Comparison of ENCODE assay signal across 26 cellular contexts in genomic region chr15:65042776-65043322, GRCh38. TPM values are rescaled to one million over a fixed set of nuclear protein-coding genes. Genes with fewer than 3 reads are reported as not detected.
DNase-seq lines count a peak whose midpoint lies in the region; TF ChIP-seq lines count a peak whose summit lies in the region.
"Had no signal": no experiment of that assay in that cellular context is flagged by ENCODE, and none has a peak within 500 bp of the region (broad histone marks: within the 10 kb centered on the region; RNA-seq: fewer than 3 reads in every experiment).

No MANE protein-coding gene starts in this region.

- no peak overlapping the region for H3K4me3 Mint-ChIP-seq in type B pancreatic cell
- H3K4me3 Mint-ChIP-seq: activated CD4-positive, alpha-beta memory T cell treated with anti-CD3 and anti-CD28 coated beads, Interleukin-2, amount 10 ng/mL, durations not matched to agents 7 days and 5 days; activated naive CD4-positive, alpha-beta T cell treated with anti-CD3 and anti-CD28 coated beads, Interleukin-2, amount 10 ng/mL, durations not matched to agents 7 days and 5 days; activated T-cell treated with anti-CD3 and anti-CD28 coated beads, Interleukin-2, amount 50 U/mL, for 24 hours; HFFc6; immature natural killer cell; stimulated activated naive CD8-positive, alpha-beta T cell treated with anti-CD3 and anti-CD28 coated beads, Interleukin-15, Interleukin-2, amounts not matched to agents 100 ng/mL and 50 ng/mL, for 24 hours; WTC11 had no signal

- peaks cover 3% of the 10 kb centered on the region for H3K27me3 Mint-ChIP-seq in type B pancreatic cell
- H3K27me3 Mint-ChIP-seq: activated T-cell treated with anti-CD3 and anti-CD28 coated beads, Interleukin-2, amount 50 U/mL, for 24 hours had no signal

- no peaks in the 10 kb centered on the region for H3K36me3 Mint-ChIP-seq in type B pancreatic cell
- H3K36me3 Mint-ChIP-seq: activated naive CD4-positive, alpha-beta T cell treated with anti-CD3 and anti-CD28 coated beads, Interleukin-2, amount 10 ng/mL, durations not matched to agents 7 days and 5 days; immature natural killer cell; WTC11 had no signal

- H3K27ac Mint-ChIP-seq in type B pancreatic cell: peak overlapping the region; percentile 73
- H3K27ac Mint-ChIP-seq: activated CD4-positive, alpha-beta memory T cell treated with anti-CD3 and anti-CD28 coated beads, Interleukin-2, amount 10 ng/mL, durations not matched to agents 7 days and 5 days; activated naive CD4-positive, alpha-beta T cell treated with anti-CD3 and anti-CD28 coated beads, Interleukin-2, amount 10 ng/mL, durations not matched to agents 7 days and 5 days; activated T-cell treated with anti-CD3 and anti-CD28 coated beads, Interleukin-2, amount 50 U/mL, for 24 hours; HFFc6; immature natural killer cell; stimulated activated naive CD8-positive, alpha-beta T cell treated with anti-CD3 and anti-CD28 coated beads, Interleukin-15, Interleukin-2, amounts not matched to agents 100 ng/mL and 50 ng/mL, for 24 hours; WTC11 had no signal

- H3K4me1 Mint-ChIP-seq in type B pancreatic cell (ENCODE audit: unreplicated experiment): peaks cover 31% of the 10 kb centered on the region
- H3K4me1 Mint-ChIP-seq: activated CD4-positive, alpha-beta memory T cell treated with anti-CD3 and anti-CD28 coated beads, Interleukin-2, amount 10 ng/mL, durations not matched to agents 7 days and 5 days; activated naive CD4-positive, alpha-beta T cell treated with anti-CD3 and anti-CD28 coated beads, Interleukin-2, amount 10 ng/mL, durations not matched to agents 7 days and 5 days; immature natural killer cell had no signal

- H3K9me3 Mint-ChIP-seq in type B pancreatic cell: no peaks in the 10 kb centered on the region
- H3K9me3 Mint-ChIP-seq: activated CD4-positive, alpha-beta memory T cell treated with anti-CD3 and anti-CD28 coated beads, Interleukin-2, amount 10 ng/mL, durations not matched to agents 7 days and 5 days; activated naive CD4-positive, alpha-beta T cell treated with anti-CD3 and anti-CD28 coated beads, Interleukin-2, amount 10 ng/mL, durations not matched to agents 7 days and 5 days; activated T-cell treated with anti-CD3 and anti-CD28 coated beads, Interleukin-2, amount 50 U/mL, for 24 hours; HFFc6; immature natural killer cell; stimulated activated naive CD8-positive, alpha-beta T cell treated with anti-CD3 and anti-CD28 coated beads, Interleukin-15, Interleukin-2, amounts not matched to agents 100 ng/mL and 50 ng/mL, for 24 hours; WTC11 had no signal

- no peak for TF ChIP-seq CTCF in type B pancreatic cell (conservative IDR thresholded peaks at IDR 0.05)

- DNase-seq in activated CD8-positive, alpha-beta memory T cell treated with anti-CD3 and anti-CD28 coated beads for 24 hours: peak; percentile 17
- DNase-seq in activated CD8-positive, alpha-beta memory T cell treated with anti-CD3 and anti-CD28 coated beads, Interleukin-2, amount 50 U/mL, for 4 hours: no peak
- peak; percentile 35 for DNase-seq in left kidney (ENCODE audit: low read depth, low spot score)
- no peak for DNase-seq in type B pancreatic cell (ENCODE audit: extremely low spot score, unreplicated experiment)
- no peak for DNase-seq in SHP77 (lab: John Stamatoyannopoulos, UW)
- no peak for DNase-seq in Ammon's horn (ENCODE audit: low spot score)
- DNase-seq: activated CD4-positive, alpha-beta memory T cell treated with anti-CD3 and anti-CD28 coated beads, Interleukin-2, amount 10 ng/mL, durations not matched to agents 7 days and 5 days; activated naive CD4-positive, alpha-beta T cell treated with anti-CD3 and anti-CD28 coated beads, Interleukin-2, amount 10 ng/mL, durations not matched to agents 7 days and 5 days; activated T-cell treated with anti-CD3 and anti-CD28 coated beads, Interleukin-2, amount 50 U/mL, for 24 hours; aorta; BE2C; cerebellar nuclear complex; COR-L47; effector memory CD4-positive, alpha-beta T cell; heart left ventricle; HFFc6; immature natural killer cell; KG1; NCI-H1048; NCI-H2029 treated with DMSO at 0.1 percent for 48 hours; ovary; SK-N-SH; upper lobe of right lung had no signal

RNA-seq across cellular contexts. Expression of gene SLC51B, which starts 2.3 kb away (rescaled TPM):
- 1.2 and 5.7 TPM in 2 replicates for total RNA-seq in type B pancreatic cell (ENCODE audit: low replicate concordance)
- total RNA-seq: activated CD4-positive, alpha-beta memory T cell treated with anti-CD3 and anti-CD28 coated beads, Interleukin-2, amount 10 ng/mL, durations not matched to agents 7 days and 5 days; aorta; heart left ventricle; HFFc6; WTC11 had no signal

RNA-seq across cellular contexts. Expression of gene MTFMT, which starts 13.4 kb away (rescaled TPM):
- 19.2 and 19.5 TPM in 2 replicates for total RNA-seq in type B pancreatic cell (ENCODE audit: low replicate concordance)

RNA-seq across cellular contexts. Expression of gene RASL12, which starts 24.9 kb away (rescaled TPM):
- 0.33 and 4.0 TPM in 2 replicates for total RNA-seq in type B pancreatic cell (ENCODE audit: low replicate concordance)
- total RNA-seq: activated CD4-positive, alpha-beta memory T cell treated with anti-CD3 and anti-CD28 coated beads, Interleukin-2, amount 10 ng/mL, durations not matched to agents 7 days and 5 days; HFFc6 had no signal

RNA-seq across cellular contexts. Expression of gene KBTBD13, which starts 33.7 kb away (rescaled TPM):
- total RNA-seq in type B pancreatic cell (ENCODE audit: low replicate concordance): not detected in 2 replicates
- total RNA-seq: activated CD4-positive, alpha-beta memory T cell treated with anti-CD3 and anti-CD28 coated beads, Interleukin-2, amount 10 ng/mL, durations not matched to agents 7 days and 5 days; HFFc6; NCI-H460; upper lobe of right lung; WTC11 had no signal

RNA-seq across cellular contexts. Expression of gene SPG21, which starts 53.1 kb away (rescaled TPM):
- total RNA-seq in type B pancreatic cell (ENCODE audit: low replicate concordance): 77.0 and 80.7 TPM in 2 replicates

Comparison
In these comparisons a context has a peak if more than half of its experiments do, and no peak if none do; other contexts are left out.
1. DNase-seq: peak in activated CD8-positive, alpha-beta memory T cell treated with anti-CD3 and anti-CD28 coated beads for 24 hours (single experiment) and left kidney (single experiment); none in activated CD8-positive, alpha-beta memory T cell treated with anti-CD3 and anti-CD28 coated beads, Interleukin-2, amount 50 U/mL, for 4 hours (single experiment), type B pancreatic cell (single experiment), SHP77 (0 of 2) and Ammon's horn (single experiment).